Comparison of ENCODE assay signal across 20 cellular contexts in genomic region chr6:137498488-137499219, GRCh38. TPM values are rescaled to one million over a fixed set of nuclear protein-coding genes. Genes with fewer than 3 reads are reported as not detected.
A peak's percentile ranks its signal among the peaks of the same experiment; 100 is the strongest.
DNase-seq lines count a peak whose midpoint lies in the region; ATAC-seq, FAIRE-seq and TF ChIP-seq lines count a peak whose summit lies in the region.
"Had no signal": no experiment of that assay in that cellular context is flagged by ENCODE, and none has a peak within 500 bp of the region (broad histone marks: within the 10 kb centered on the region; RNA-seq: fewer than 3 reads in every experiment).

No MANE protein-coding gene starts in this region.

- TF ChIP-seq POLR2A in A549 (IDR thresholded peaks at IDR 0.05; ENCODE audit: low read length) (no peak), K562 (conservative IDR thresholded peaks at IDR 0.05) (no peak)

- TF ChIP-seq CTCF in A549 (IDR thresholded peaks at IDR 0.05) (no peak), Caco-2 (IDR thresholded peaks at IDR 0.05; ENCODE audit: insufficient read depth in 1 of 2, low read depth in 1 of 2, low read length in 1 of 2, severe bottlenecking in 1 of 2, unreplicated experiment in 1 of 2) (no peak), K562 (IDR thresholded peaks at IDR 0.05 in 2 of 3, conservative IDR thresholded peaks at IDR 0.05 in 1 of 3; ENCODE audit: insufficient read depth in 2 of 3, low read depth in 1 of 3, low read length in 3 of 3) (no peak)

- no peaks in the 10 kb centered on the region for H3K36me3 Mint-ChIP-seq in Caco-2 (ENCODE audit: insufficient read depth, unreplicated experiment)
- H3K36me3 Mint-ChIP-seq in naive B cell = peaks cover 0 to 13% of the 10 kb centered on the region in 2 donors

- H3K9ac ChIP-seq in K562 (ENCODE audit: insufficient read depth in 1 of 2, low read depth in 2 of 2, low read length in 2 of 2) = no peak overlapping the region

- TF ChIP-seq EP300 in A549 (IDR thresholded peaks at IDR 0.05) (no peak), K562 (IDR thresholded peaks at IDR 0.05; ENCODE audit: low read length) (no peak)

- no peaks in the 10 kb centered on the region for H3K36me3 ChIP-seq in Caco-2 (ENCODE audit: control insufficient read depth, insufficient read depth, low read length)
- H3K36me3 ChIP-seq in K562 (ENCODE audit: control insufficient read depth, insufficient read depth, low read length) = no peaks in the 10 kb centered on the region
- H3K36me3 ChIP-seq: sigmoid colon, vagina had no signal

- H3K9me3 Mint-ChIP-seq in Caco-2 (ENCODE audit: unreplicated experiment) = no peaks in the 10 kb centered on the region
- H3K9me3 Mint-ChIP-seq in naive B cell = peaks cover 0 to 23% (median 3%) of the 10 kb centered on the region in 7 donors
- H3K9me3 Mint-ChIP-seq: T-helper 2 cell treated with Interferon-gamma antibody and Interleukin-4, amounts not matched to agents 5 μg/mL and 100 μg/mL, for 36 hours had no signal

- H3K4me2 ChIP-seq in A549 = no peak overlapping the region
- H3K4me2 ChIP-seq in K562 (ENCODE audit: insufficient read depth, low read length) = no peak overlapping the region

- peaks cover 4% of the 10 kb centered on the region for H4K20me1 ChIP-seq in K562 (replicated peaks; ENCODE audit: control insufficient read depth, insufficient read depth, low read length)

- no peak overlapping the region for H3K4me3 ChIP-seq in A549
- H3K4me3 ChIP-seq in Caco-2 (ENCODE audit: low read depth, low read length) = peak overlapping the region; percentile 38
- no peak overlapping the region for H3K4me3 ChIP-seq in K562

- CTCF ChIA-PET in A549 (lab: Yijun Ruan, JAX) (no interaction called here), Caco-2 (lab: Charles Lee) (no interaction called here), K562 (lab: Yijun Ruan, JAX; ENCODE audit: low intra/inter-chr PET ratio) (no interaction called here)

- H3K27ac ChIP-seq in A549 (no peak overlapping the region), K562 (ENCODE audit: extremely low read depth, low read depth, low read length) (no peak overlapping the region)
- H3K27ac ChIP-seq: coronary artery, sigmoid colon, vagina had no signal

- intact Hi-C loops in Caco-2 (cut with micrococcal nuclease; ENCODE audit: unreplicated experiment) (no loop called here), K562 (cut with micrococcal nuclease) (loop anchor here (10.0 kb wide), 1 partner anchor 506 kb away; no protein-coding TSS in a partner anchor)

- no peak for FAIRE-seq in A549 (lab: Jason Lieb, UNC)
- no peak for FAIRE-seq in K562 (lab: Jason Lieb, UNC)

- no peak overlapping the region for H3K27ac Mint-ChIP-seq in Caco-2 (ENCODE audit: unreplicated experiment)
- peak overlapping the region in 1 of 6 donors; percentile 66 for H3K27ac Mint-ChIP-seq in naive B cell
- H3K27ac Mint-ChIP-seq: T-helper 2 cell treated with Interferon-gamma antibody and Interleukin-4, amounts not matched to agents 5 μg/mL and 100 μg/mL, for 36 hours had no signal

- H3K4me1 ChIP-seq in A549 (no peaks in the 10 kb centered on the region), Caco-2 (no peaks in the 10 kb centered on the region), K562 (replicated peaks in 1 of 2; ENCODE audit: control insufficient read depth in 2 of 2, insufficient read depth in 2 of 2, low read length in 2 of 2) (peaks cover 0 to 8% of the 10 kb centered on the region in 2 experiments; a peak in 1 of 5 replicates)

- H3K9me3 ChIP-seq in A549 = no peaks in the 10 kb centered on the region
- H3K9me3 ChIP-seq in Caco-2 = no peaks in the 10 kb centered on the region
- no peaks in the 10 kb centered on the region for H3K9me3 ChIP-seq in K562 (replicated peaks; ENCODE audit: control insufficient read depth, insufficient read depth, low read depth, low read length)
- H3K9me3 ChIP-seq: sigmoid colon, vagina had no signal

- no peak for ATAC-seq in A549
- ATAC-seq in K562 = no peak
- ATAC-seq in naive B cell (ENCODE audit: low read depth in 2 of 2) = no peak
- ATAC-seq: HCT116 had no signal

- H2AFZ ChIP-seq in K562 (ENCODE audit: low read depth, low read length) = no peak overlapping the region

- H3K4me3 Mint-ChIP-seq in Caco-2 (ENCODE audit: unreplicated experiment) (peak overlapping the region; percentile 79), naive B cell (peak overlapping the region in 6 of 8 donors; percentile 31 to 71 (median 56))

- TF ChIP-seq RAD21 in A549 (conservative IDR thresholded peaks at IDR 0.05 in 1 of 2, IDR thresholded peaks at IDR 0.05 in 1 of 2) = no peak
- TF ChIP-seq RAD21 in K562 (CRISPR knock-in tag; conservative IDR thresholded peaks at IDR 0.05 in 1 of 2, IDR thresholded peaks at IDR 0.05 in 1 of 2) = no peak

- H3K4me1 Mint-ChIP-seq in Caco-2 (ENCODE audit: low read depth, unreplicated experiment) = no peaks in the 10 kb centered on the region
- H3K4me1 Mint-ChIP-seq in naive B cell = peaks cover 27 to 41% (median 34%) of the 10 kb centered on the region in 3 donors

- 53% methylated on average over 11 of the region's 11 CpGs for WGBS in A549 (ENCODE audit: missing lambda C conversion rate)
- 14% methylated on average over 11 of the region's 11 CpGs for WGBS in K562 (ENCODE audit: insufficient coverage, low coverage, missing lambda C conversion rate)

- H3K79me2 ChIP-seq in K562 (ENCODE audit: control insufficient read depth, insufficient read depth, low read length) = no peaks in the 10 kb centered on the region

- H3K9me1 ChIP-seq in K562 (ENCODE audit: control insufficient read depth, insufficient read depth, low read length) = no peaks in the 10 kb centered on the region

- in situ Hi-C loops in K562 (cut with MboI) = no loop called here

- H3K27me3 ChIP-seq in Caco-2 (replicated peaks; ENCODE audit: control insufficient read depth, insufficient read depth, low read length) = no peaks in the 10 kb centered on the region
- H3K27me3 ChIP-seq in K562 (ENCODE audit: control insufficient read depth in 2 of 2, insufficient read depth in 2 of 2, low read length in 2 of 2) = peaks cover 40 to 46% of the 10 kb centered on the region in 2 experiments

- POLR2A ChIA-PET in A549 (lab: Yijun Ruan, JAX) (no interaction called here), Caco-2 (lab: Charles Lee) (no interaction called here), K562 (lab: Yijun Ruan, JAX) (interaction anchor here (0.7 kb wide), 1 partner anchor 666 kb away, joined by 3 read pairs; no protein-coding TSS in a partner anchor)

- no peak for DNase-seq in A549 (ENCODE audit: low read depth in 1 of 2, low spot score in 1 of 2)
- DNase-seq in Caco-2 = no peak
- DNase-seq in K562 (ENCODE audit: extremely low read depth in 1 of 4, low spot score in 3 of 4) = no peak
- DNase-seq in naive B cell = no peak
- no peak for DNase-seq in mucosa of gallbladder (ENCODE audit: low spot score)
- no peak for DNase-seq in NCI-H69 (lab: John Stamatoyannopoulos, UW)
- DNase-seq in stimulated activated CD4-positive, alpha-beta T cell treated with anti-CD3 and anti-CD28 coated beads, Interleukin-15, amount 100 ng/mL, for 24 hours = no peak
- DNase-seq: activated CD4-positive, CD25-positive, alpha-beta regulatory T cell; DMS79; NCI-H1048; NCI-H187 treated with DMSO at 0.1 percent for 48 hours; sigmoid colon had no signal

- BruUV-seq in Caco-2 (replicated peaks; lab: Mats Ljungman, UMichigan) (no TSS peak), K562 (replicated peaks; lab: Mats Ljungman, UMichigan) (no TSS peak)

- peaks cover 20% of the 10 kb centered on the region for H3K27me3 Mint-ChIP-seq in Caco-2 (ENCODE audit: insufficient read depth, unreplicated experiment)
- peaks cover 59 to 76% (median 71%) of the 10 kb centered on the region in 3 donors for H3K27me3 Mint-ChIP-seq in naive B cell

TF ChIP-seq in A549, 52 proteins besides CTCF, POLR2A, EP300 and RAD21:
- peak; percentile 46 for TF ChIP-seq ZC3H11A (IDR thresholded peaks at IDR 0.05)
- no peak for TF ChIP-seq MYC (IDR thresholded peaks at IDR 0.05; ENCODE audit: borderline replicate concordance, low read length)
- TF ChIP-seq KDM5A (IDR thresholded peaks at IDR 0.05) = no peak

TF ChIP-seq in K562, 482 proteins besides CTCF, POLR2A, EP300 and RAD21:
- TF ChIP-seq CGGBP1 (CRISPR knock-in tag; IDR thresholded peaks at IDR 0.05) (no peak), ZC3H11A (IDR thresholded peaks at IDR 0.05; ENCODE audit: low read depth, low read length) (0 out of 2 replicates have a peak, but pooled peaks have one; percentile 61)

RNA-seq across cellular contexts. Expression of gene OLIG3, which starts 4.5 kb away (rescaled TPM):
- polyA plus RNA-seq in A549 (2011; rRNA removed) (not detected in 2 replicates), A549 (2017; fragmentation: RNase III; extraction: RNeasy Plus Mini Kit Qiagen cat#74134 plus additional on column Dnase treatment) (not detected in 3 replicates), K562 (2011; rRNA removed) (not detected in 2 replicates), K562 (2014; fragmentation: Illumina TruSeq; extraction: Trizol) (not detected in 2 replicates), K562 (2014; fragmentation: Nextera tagmentation; extraction: Ambion mirVana) (not detected), K562 (2014; rRNA removed) (not detected in 2 replicates), naive B cell (ENCODE audit: low read depth in 6 of 6) (not detected)
- not detected in 2 replicates for polyA plus RNA-seq in A549 (2012; cell fraction: cytosol; rRNA removed)
- polyA plus RNA-seq in A549 (2012; cell fraction: nucleus; rRNA removed) = not detected in 2 replicates
- not detected in 2 replicates for polyA minus RNA-seq in A549 (2011; rRNA and poly(A)+ RNA removed)
- total RNA-seq in Caco-2 (2022) (0.21 TPM in 1 of 2 replicates, not detected in the other), K562 (2014; rRNA removed) (not detected in 2 replicates), K562 (2014; rRNA removed; fragmentation: Illumina TruSeq; extraction: Trizol) (not detected in 2 replicates), K562 (2015; rRNA removed; fragmentation: Illumina TruSeq; extraction: Trizol) (not detected in 2 replicates), K562 (2021) (not detected in 2 replicates), mucosa of gallbladder (not detected)
- not detected in 2 replicates for total RNA-seq in K562 (2011; cell fraction: chromatin; rRNA removed; ENCODE audit: low replicate concordance)
- not detected in 2 replicates for total RNA-seq in K562 (2011; cell fraction: nucleolus; rRNA removed)
- not detected in 2 replicates for total RNA-seq in K562 (2011; cell fraction: nucleoplasm; rRNA removed)
- polyA plus RNA-seq in K562 (2011; cell fraction: cytosol; rRNA removed) = not detected in 2 replicates
- polyA plus RNA-seq in K562 (2011; cell fraction: nucleus; rRNA removed) = not detected in 2 replicates
- not detected in 2 replicates for polyA plus RNA-seq in K562 (2012)
- not detected in 2 replicates for polyA minus RNA-seq in K562 (2011; rRNA and poly(A)+ RNA removed)
- not detected in 2 replicates for polyA minus RNA-seq in K562 (2011; cell fraction: cytosol; rRNA and poly(A)+ RNA removed)
- not detected in 2 replicates for polyA minus RNA-seq in K562 (2011; cell fraction: nucleus; rRNA and poly(A)+ RNA removed)
- total RNA-seq: left lobe of liver, mesenteric fat pad, sigmoid colon, temporal lobe, vagina had no signal
- polyA plus RNA-seq: neural cell, sigmoid colon had no signal

Comparison
In these comparisons a context has a peak if more than half of its experiments do, and no peak if none do; other contexts are left out.
1. Of the 35 proteins assayed by ChIP-seq in both K562 and A549: peak only in K562: none; only in A549: none; in both: ZC3H11A; in neither: 34.